ENCODE assay signal across 1 cellular context in genomic region chr10:124744047-124744687, GRCh38.
TF ChIP-seq lines count a peak whose summit lies in the region.

A gene with protein sequence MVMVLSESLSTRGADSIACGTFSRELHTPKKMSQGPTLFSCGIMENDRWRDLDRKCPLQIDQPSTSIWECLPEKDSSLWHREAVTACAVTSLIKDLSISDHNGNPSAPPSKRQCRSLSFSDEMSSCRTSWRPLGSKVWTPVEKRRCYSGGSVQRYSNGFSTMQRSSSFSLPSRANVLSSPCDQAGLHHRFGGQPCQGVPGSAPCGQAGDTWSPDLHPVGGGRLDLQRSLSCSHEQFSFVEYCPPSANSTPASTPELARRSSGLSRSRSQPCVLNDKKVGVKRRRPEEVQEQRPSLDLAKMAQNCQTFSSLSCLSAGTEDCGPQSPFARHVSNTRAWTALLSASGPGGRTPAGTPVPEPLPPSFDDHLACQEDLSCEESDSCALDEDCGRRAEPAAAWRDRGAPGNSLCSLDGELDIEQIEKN (minus strand): TSS chr10:124744378. CDS start chr10:124706713, 37,665 bp downstream.

TF ChIP-seq in GM12878, 131 proteins besides CTCF, POLR2A, EP300 and RAD21 (continued from another document):
- TF ChIP-seq CUX1 (IDR thresholded peaks at IDR 0.05; ENCODE audit: insufficient replicate concordance, low read depth, low read length) (no peak), REST (IDR thresholded peaks at IDR 0.05; ENCODE audit: low read depth, low read length) (no peak), MEF2A (IDR thresholded peaks at IDR 0.05; ENCODE audit: insufficient read depth, low read depth, low read length) (no peak)
TF ChIP-seq in GM12878: peak in this region for 14.
